In the genomic region with DNA sequence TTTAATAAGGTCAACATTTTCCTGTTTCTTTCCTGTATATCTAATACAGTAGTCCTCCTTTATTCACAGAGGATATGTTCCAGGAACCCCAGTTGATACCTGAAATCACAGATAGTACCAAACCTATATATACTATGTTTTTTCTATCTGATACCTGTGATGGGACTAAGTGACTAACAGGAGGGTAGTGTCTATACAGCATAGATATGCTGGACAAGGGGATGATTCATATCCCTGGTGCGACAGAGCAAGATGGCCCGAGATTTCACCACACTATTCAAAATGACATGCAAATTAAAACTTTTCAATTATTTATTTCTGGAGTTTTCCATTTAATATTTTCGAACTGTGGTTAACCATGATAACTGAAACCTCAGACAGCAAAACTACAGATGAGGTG, we compare ENCODE assay signal across 7 cellular contexts.
"Had no signal": no experiment of that assay in that cellular context is flagged by ENCODE, and none has a peak within 500 bp of the region (broad histone marks: within the 10 kb centered on the region; RNA-seq: fewer than 3 reads in every experiment).

No MANE protein-coding gene starts in this region.

- DNase-seq: H9, HCEC 1CT, HFFc6, IMR-90, KG1 had no signal

- H3K4me3 ChIP-seq: GM23338, K562 had no signal

- H2AFZ ChIP-seq: GM23338 had no signal

- ATAC-seq: GM23338, K562 had no signal

- H3K9me3 Mint-ChIP-seq: GM23338, H9, HFFc6 had no signal

- H3K4me3 Mint-ChIP-seq: GM23338, H9, HFFc6 had no signal

- H3K27ac Mint-ChIP-seq: GM23338, H9, HFFc6 had no signal

- H3K4me2 ChIP-seq: GM23338 had no signal
